12 cellular contexts compared by ENCODE assay signal in the genomic region with DNA sequence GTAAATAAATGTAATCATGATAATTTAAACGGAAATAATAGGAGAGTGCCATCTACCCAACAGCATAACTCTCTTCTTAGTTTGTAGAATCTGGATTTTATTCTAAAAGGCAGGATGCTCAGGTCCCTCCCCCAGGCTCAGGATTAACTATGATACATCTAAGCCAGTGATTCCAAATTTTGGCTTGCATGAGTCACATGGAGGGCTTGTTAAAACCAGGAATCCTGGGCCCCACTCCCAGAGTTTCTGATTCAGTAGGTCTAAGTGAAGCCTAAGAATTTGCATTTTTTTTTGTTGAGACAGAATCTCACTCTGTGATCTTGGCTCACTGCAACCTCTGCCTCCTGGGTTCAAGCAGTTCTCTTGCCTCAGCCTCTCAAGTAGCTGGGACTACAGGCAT.
DNase-seq lines count a peak whose midpoint lies in the region; TF ChIP-seq lines count a peak whose summit lies in the region.
"Had no signal": no experiment of that assay in that cellular context is flagged by ENCODE, and none has a peak within 500 bp of the region (broad histone marks: within the 10 kb centered on the region; RNA-seq: fewer than 3 reads in every experiment).

No MANE protein-coding gene starts in this region.

- no peak for TF ChIP-seq EP300 in tibial nerve (IDR thresholded peaks at IDR 0.05)

- POLR2A ChIA-PET in HEK293T (lab: Yijun Ruan, JAX), result no interaction called here

- peaks cover 31% of the 10 kb centered on the region for H3K4me1 ChIP-seq in fibroblast of lung (ENCODE audit: control insufficient read depth, extremely low read depth, insufficient read depth, low read length)
- H3K4me1 ChIP-seq in rectal smooth muscle tissue (ENCODE audit: control insufficient read depth, insufficient read depth, low read length), result peaks cover 21% of the 10 kb centered on the region
- H3K4me1 ChIP-seq in tibial nerve, result peaks cover 0 to 33% (median 11%) of the 10 kb centered on the region in 4 donors

- no peak for TF ChIP-seq POLR2A in tibial nerve (IDR thresholded peaks at IDR 0.05)

- H3K27me3 ChIP-seq in fibroblast of lung (ENCODE audit: control insufficient read depth, insufficient read depth, low read length) (no peaks in the 10 kb centered on the region), rectal smooth muscle tissue (ENCODE audit: control insufficient read depth, insufficient read depth, low read length) (no peaks in the 10 kb centered on the region), tibial nerve (no peaks in the 10 kb centered on the region)

- H3K36me3 ChIP-seq in fibroblast of lung (ENCODE audit: control insufficient read depth, insufficient read depth, low read length) (no peaks in the 10 kb centered on the region), rectal smooth muscle tissue (ENCODE audit: control insufficient read depth, insufficient read depth, low read length) (no peaks in the 10 kb centered on the region), tibial nerve (no peaks in the 10 kb centered on the region)

- CTCF ChIA-PET in HEK293T (lab: Yijun Ruan, JAX), result interaction anchor here (1.2 kb wide), 1 partner anchor 83 kb away, joined by 6 read pairs; no protein-coding TSS in a partner anchor

- peak overlapping the region; percentile 78 for H3K4me2 ChIP-seq in fibroblast of lung (ENCODE audit: extremely low read depth, insufficient read depth, low read length)

- no peaks in the 10 kb centered on the region for H3K79me2 ChIP-seq in fibroblast of lung (ENCODE audit: control insufficient read depth, insufficient read depth, low read length)

- 32 to 38% methylated on average over 1 of the region's 1 CpG for WGBS in tibial nerve, 2 donors

- H4K20me1 ChIP-seq in fibroblast of lung (ENCODE audit: control insufficient read depth, extremely low read depth, insufficient read depth, low read length), result no peaks in the 10 kb centered on the region

- DNase-seq in EH (ENCODE audit: low read depth) (peak; percentile 98), RPMI7951 (ENCODE audit: low read depth) (peak; percentile 85), fibroblast of lung (ENCODE audit: low read depth in 2 of 2) (peak; percentile 71 to 93), HEK293T (ENCODE audit: extremely low spot score) (no peak), Ammon's horn (ENCODE audit: low spot score) (no peak), tibial nerve (ENCODE audit: low spot score in 2 of 2) (no peak)
- no peak for DNase-seq in activated CD4-positive, CD25-positive, alpha-beta regulatory T cell (lab: John Stamatoyannopoulos, UW)
- DNase-seq: activated CD8-positive, alpha-beta memory T cell treated with anti-CD3 and anti-CD28 coated beads for 24 hours; effector memory CD8-positive, alpha-beta T cell; stimulated activated naive CD8-positive, alpha-beta T cell treated with anti-CD3 and anti-CD28 coated beads, Interleukin-15, amount 100 ng/mL, for 72 hours; T-helper 17 cell had no signal

- H3K9me3 ChIP-seq in fibroblast of lung (ENCODE audit: control insufficient read depth, insufficient read depth, low read depth, low read length), result no peaks in the 10 kb centered on the region
- H3K9me3 ChIP-seq in tibial nerve, result no peaks in the 10 kb centered on the region

- H3K27ac ChIP-seq in fibroblast of lung (ENCODE audit: insufficient read depth, low read length) (peak overlapping the region; percentile 67), rectal smooth muscle tissue (ENCODE audit: low read depth, low read length) (peak overlapping the region; percentile 41), tibial nerve (no peak overlapping the region)

- H3K9ac ChIP-seq in fibroblast of lung (ENCODE audit: insufficient read depth, low read length) (no peak overlapping the region), rectal smooth muscle tissue (ENCODE audit: low read length) (no peak overlapping the region)

- H2AFZ ChIP-seq in fibroblast of lung (ENCODE audit: low read length), result no peak overlapping the region

- TF ChIP-seq CTCF in fibroblast of lung (conservative IDR thresholded peaks at IDR 0.05 in 1 of 2, IDR thresholded peaks at IDR 0.05 in 1 of 2; ENCODE audit: low read depth in 1 of 2, low read length in 2 of 2) (no peak), tibial nerve (IDR thresholded peaks at IDR 0.05) (no peak)

- peak overlapping the region in 1 of 4 experiments; percentile 37 for H3K4me3 ChIP-seq in fibroblast of lung (replicated peaks in 1 of 4; ENCODE audit: control extremely low read depth in 1 of 4, insufficient read depth in 1 of 4, low read depth in 3 of 4, low read length in 4 of 4)
- H3K4me3 ChIP-seq in rectal smooth muscle tissue (ENCODE audit: low read length), result no peak overlapping the region
- H3K4me3 ChIP-seq in tibial nerve, result no peak overlapping the region

TF ChIP-seq in HEK293T, 16 proteins besides CTCF, POLR2A, EP300 and RAD21:
- no peak for TF ChIP-seq FOXK2 (IDR thresholded peaks at IDR 0.05)
- TF ChIP-seq ELF4 (IDR thresholded peaks at IDR 0.05), result no peak
- TF ChIP-seq BHLHE40 (IDR thresholded peaks at IDR 0.05; ENCODE audit: borderline replicate concordance), result no peak
- no peak for TF ChIP-seq ZNF384 (IDR thresholded peaks at IDR 0.05)
- no peak for TF ChIP-seq TARDBP (IDR thresholded peaks at IDR 0.05)
- TF ChIP-seq NFRKB (IDR thresholded peaks at IDR 0.05), result no peak
- no peak for TF ChIP-seq CTBP1 (IDR thresholded peaks at IDR 0.05; ENCODE audit: borderline replicate concordance)
- TF ChIP-seq ARNT (IDR thresholded peaks at IDR 0.05), result no peak
- no peak for TF ChIP-seq LEF1 (IDR thresholded peaks at IDR 0.05; ENCODE audit: borderline replicate concordance)
- TF ChIP-seq, protein P1, sequence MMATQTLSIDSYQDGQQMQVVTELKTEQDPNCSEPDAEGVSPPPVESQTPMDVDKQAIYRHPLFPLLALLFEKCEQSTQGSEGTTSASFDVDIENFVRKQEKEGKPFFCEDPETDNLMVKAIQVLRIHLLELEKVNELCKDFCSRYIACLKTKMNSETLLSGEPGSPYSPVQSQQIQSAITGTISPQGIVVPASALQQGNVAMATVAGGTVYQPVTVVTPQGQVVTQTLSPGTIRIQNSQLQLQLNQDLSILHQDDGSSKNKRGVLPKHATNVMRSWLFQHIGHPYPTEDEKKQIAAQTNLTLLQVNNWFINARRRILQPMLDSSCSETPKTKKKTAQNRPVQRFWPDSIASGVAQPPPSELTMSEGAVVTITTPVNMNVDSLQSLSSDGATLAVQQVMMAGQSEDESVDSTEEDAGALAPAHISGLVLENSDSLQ (IDR thresholded peaks at IDR 0.05), result no peak
- TF ChIP-seq FOXA1 (IDR thresholded peaks at IDR 0.05), result no peak
- TF ChIP-seq L3MBTL2 (conservative IDR thresholded peaks at IDR 0.05), result no peak
- no peak for TF ChIP-seq SUZ12 (IDR thresholded peaks at IDR 0.05)
- TF ChIP-seq FOXM1 (IDR thresholded peaks at IDR 0.05; ENCODE audit: borderline replicate concordance), result no peak

Comparison
In these comparisons a context has a peak if more than half of its experiments do, and no peak if none do; other contexts are left out.
1. DNase-seq: peak in EH (single experiment), RPMI7951 (single experiment) and fibroblast of lung (2 of 2); none in activated CD4-positive, CD25-positive, alpha-beta regulatory T cell (0 of 4), HEK293T (single experiment), Ammon's horn (single experiment) and tibial nerve (0 of 2).
2. H3K27ac ChIP-seq: peak in fibroblast of lung (single experiment) and rectal smooth muscle tissue (single experiment); none in tibial nerve (0 of 4).